ENCODE assay signal across 8 cellular contexts in the genomic region with DNA sequence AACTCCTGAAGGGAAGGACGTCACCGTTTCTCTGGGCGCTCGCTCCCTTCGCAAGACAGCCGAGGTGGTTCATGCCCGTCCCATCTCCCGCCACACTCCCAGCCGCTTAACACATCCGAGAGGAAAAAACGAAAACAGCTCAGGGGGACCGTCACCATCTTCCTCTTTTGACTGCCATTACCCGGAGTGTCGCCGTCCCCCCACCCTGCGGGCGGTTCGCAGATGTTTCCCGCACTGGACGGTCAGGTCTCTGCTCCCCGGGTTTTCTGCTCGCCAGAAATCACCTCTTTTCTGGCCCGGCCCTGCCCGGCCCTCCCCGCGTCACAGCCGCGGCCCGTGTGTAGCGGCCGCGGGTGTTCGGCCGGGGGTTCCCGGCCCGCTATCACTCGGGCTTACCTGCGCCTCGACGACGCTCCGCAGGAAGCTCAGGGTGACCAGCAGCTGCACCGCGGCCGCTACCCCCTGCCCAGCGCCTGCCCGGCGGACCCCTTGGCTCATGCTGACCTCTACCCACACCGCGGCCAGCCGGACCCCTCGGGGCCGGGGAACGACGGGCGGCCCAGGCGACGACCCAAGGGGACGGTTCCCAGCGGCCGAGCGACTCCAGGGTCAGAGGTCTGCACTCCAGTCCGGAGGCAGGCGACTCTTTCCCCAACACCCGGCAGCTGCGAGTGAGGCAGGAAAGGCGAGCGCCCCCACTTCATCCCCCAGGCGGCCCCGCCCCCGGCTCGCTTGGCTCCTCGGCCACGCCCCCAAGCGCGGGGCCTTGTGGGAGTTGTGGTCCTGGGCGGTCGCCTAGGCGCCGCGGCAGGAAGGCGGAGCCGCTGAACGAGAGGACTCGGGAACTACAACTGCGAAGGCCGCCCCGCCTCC. TPM values are rescaled to one million over a fixed set of nuclear protein-coding genes. Genes with fewer than 3 reads are reported as not detected.
DNase-seq lines count a peak whose midpoint lies in the region; ATAC-seq and TF ChIP-seq lines count a peak whose summit lies in the region.

A gene with protein sequence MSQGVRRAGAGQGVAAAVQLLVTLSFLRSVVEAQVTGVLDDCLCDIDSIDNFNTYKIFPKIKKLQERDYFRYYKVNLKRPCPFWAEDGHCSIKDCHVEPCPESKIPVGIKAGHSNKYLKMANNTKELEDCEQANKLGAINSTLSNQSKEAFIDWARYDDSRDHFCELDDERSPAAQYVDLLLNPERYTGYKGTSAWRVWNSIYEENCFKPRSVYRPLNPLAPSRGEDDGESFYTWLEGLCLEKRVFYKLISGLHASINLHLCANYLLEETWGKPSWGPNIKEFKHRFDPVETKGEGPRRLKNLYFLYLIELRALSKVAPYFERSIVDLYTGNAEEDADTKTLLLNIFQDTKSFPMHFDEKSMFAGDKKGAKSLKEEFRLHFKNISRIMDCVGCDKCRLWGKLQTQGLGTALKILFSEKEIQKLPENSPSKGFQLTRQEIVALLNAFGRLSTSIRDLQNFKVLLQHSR (minus strand): TSS at position 673 of the 873 bp plus-strand sequence. CDS start 175 bp downstream, at position 498.

- no peak for TF ChIP-seq EP300 in transverse colon (IDR thresholded peaks at IDR 0.05; ENCODE audit: low read depth)

- 0 to 1% (median 1%) methylated on average over 21 to 88 of the region's 88 CpGs for WGBS in heart left ventricle, 4 donors
- 0% methylated on average over 64 of the region's 88 CpGs; no CpG with 5 or more reads in 1 of the 2 donors for WGBS in transverse colon (ENCODE audit: low coverage in 1 of 2), 2 donors

- H3K27ac ChIP-seq in heart left ventricle, result peak within 1 kb of the TSS; percentile 43 to 91 (median 85)
- H3K27ac ChIP-seq in transverse colon, result peak within 1 kb of the TSS; percentile 86 to 96 (median 89)

- peak; percentile 97 to 99 (median 99) for DNase-seq in NCI-H1417 (lab: John Stamatoyannopoulos, UW)
- DNase-seq in SW 1271 (lab: John Stamatoyannopoulos, UW), result peak; percentile 65 to 76
- peak; percentile 99 for DNase-seq in adipocyte (ENCODE audit: low read depth)
- peak; percentile 97 to 99 (median 98) for DNase-seq in heart left ventricle
- DNase-seq in pons (ENCODE audit: low spot score), result peak; percentile 98
- peak; percentile 97 for DNase-seq in transverse colon

- no peaks in the 10 kb centered on the region for H3K9me3 ChIP-seq in adipocyte (ENCODE audit: control insufficient read depth, low read length)
- no peaks in the 10 kb centered on the region for H3K9me3 ChIP-seq in heart left ventricle
- no peaks in the 10 kb centered on the region for H3K9me3 ChIP-seq in transverse colon

- TF ChIP-seq POLR2A in heart left ventricle (IDR thresholded peaks at IDR 0.05) (peak; percentile 88 to 99), transverse colon (IDR thresholded peaks at IDR 0.05) (peak; percentile 88)

- in situ Hi-C loops in transverse colon (cut with MboI; ENCODE audit: low pct_ligation_motif_present in 1 of 4, low pct_unique_long_range_greater_than_20kb in 1 of 4, low sequenced_read_pairs in 3 of 4), result no loop called here

- no peak for TF ChIP-seq CTCF in GM12875 (IDR thresholded peaks at IDR 0.05; ENCODE audit: borderline replicate concordance, insufficient read depth, low read depth, low read length)
- peak in 2 of 12 donors; percentile 8 to 27 for TF ChIP-seq CTCF in heart left ventricle (IDR thresholded peaks at IDR 0.05)
- no peak for TF ChIP-seq CTCF in transverse colon (IDR thresholded peaks at IDR 0.05)

- H3K9ac ChIP-seq in adipocyte (ENCODE audit: low read length), result peak within 1 kb of the TSS; percentile 81

- peaks cover 5% of the 10 kb centered on the region for H3K4me1 ChIP-seq in adipocyte (ENCODE audit: control insufficient read depth, insufficient read depth, low read length)
- peaks cover 0 to 18% (median 6%) of the 10 kb centered on the region in 12 donors for H3K4me1 ChIP-seq in heart left ventricle
- peaks cover 4 to 16% (median 9%) of the 10 kb centered on the region in 4 donors for H3K4me1 ChIP-seq in transverse colon

- intact Hi-C loops in heart left ventricle (cut with DNase I) (loop anchor here in 6 of 10 donors (2.0 to 10.0 kb wide), 9 partner anchors 137 to 777 kb away; a partner anchor contains a TSS), transverse colon (cut with DNase I; ENCODE audit: low total_unique reads) (no loop called here)

- H3K27me3 ChIP-seq in adipocyte (replicated peaks; ENCODE audit: control insufficient read depth, insufficient read depth, low read length) (peaks cover 22% of the 10 kb centered on the region), heart left ventricle (peaks cover 0 to 2% (median 0%) of the 10 kb centered on the region in 9 donors), transverse colon (no peaks in the 10 kb centered on the region)

- peak; percentile 90 for ATAC-seq in HG02763 (IDR thresholded peaks at IDR 0.05; ENCODE audit: unreplicated experiment)
- ATAC-seq in heart left ventricle, result peak; percentile 98 to 100 (median 100)

- no peaks in the 10 kb centered on the region for H3K36me3 ChIP-seq in adipocyte (ENCODE audit: control insufficient read depth, insufficient read depth, low read length, severe bottlenecking)
- no peaks in the 10 kb centered on the region for H3K36me3 ChIP-seq in heart left ventricle
- no peaks in the 10 kb centered on the region for H3K36me3 ChIP-seq in transverse colon

- H3K4me3 ChIP-seq in GM12875 (ENCODE audit: low read depth, low read length) (peak within 1 kb of the TSS; percentile 93), adipocyte (ENCODE audit: low read length) (peak within 1 kb of the TSS; percentile 90), heart left ventricle (peak within 1 kb of the TSS; percentile 80 to 100 (median 94)), transverse colon (peak within 1 kb of the TSS; percentile 70 to 98 (median 94))

RNA-seq across cellular contexts. Expression of the gene that starts here (rescaled TPM):
- 10 to 100 TPM in 3 of 9 donors, 1 to 10 TPM in 6; 6.1 to 11.4 (median 6.9) TPM for total RNA-seq in heart left ventricle
- 10 to 100 TPM in 1 of 2 donors, 1 to 10 TPM in 1; 3.6 to 13.9 TPM for polyA plus RNA-seq in heart left ventricle
- total RNA-seq in transverse colon, result 10 to 100 TPM in 1 of 4 donors, 1 to 10 TPM in 3; 4.6 to 15.7 (median 8.5) TPM

Comparison
In these comparisons a context has a peak if more than half of its experiments do, and no peak if none do; other contexts are left out.
1. Peak in every context shown above with its lines: DNase-seq, ATAC-seq, H3K4me3 ChIP-seq and H3K27ac ChIP-seq.